Comparison of ENCODE assay signal across 22 cellular contexts in the genomic region with DNA sequence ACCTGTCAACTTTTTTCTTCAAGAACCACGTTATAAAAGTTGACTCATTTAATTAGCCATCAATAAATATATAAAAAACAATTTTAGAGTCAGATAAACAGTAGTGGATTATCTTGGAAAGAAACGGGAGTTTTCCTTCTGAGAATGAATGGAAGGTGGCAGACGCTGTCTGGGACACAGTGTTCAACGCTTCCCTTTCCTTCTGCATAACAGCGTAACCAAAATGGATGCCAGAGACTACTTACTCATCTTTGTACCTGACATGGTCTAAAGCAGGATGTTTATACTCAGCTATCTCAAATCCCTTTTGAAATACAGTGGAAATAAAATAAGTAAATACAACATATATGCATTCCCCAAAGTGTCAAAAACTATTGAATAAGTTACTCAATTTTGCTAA.
"Had no signal": no experiment of that assay in that cellular context is flagged by ENCODE, and none has a peak within 500 bp of the region (broad histone marks: within the 10 kb centered on the region; RNA-seq: fewer than 3 reads in every experiment).

No MANE protein-coding gene starts in this region.

- DNase-seq: colonic mucosa; effector memory CD4-positive, alpha-beta T cell; esophagus squamous epithelium; foreskin melanocyte; glutamatergic neuron; heart right ventricle; hippocampal formation; islet precursor cell; kidney glomerular epithelial cell; left colon; mucosa of descending colon; naive B cell; stimulated activated CD4-positive, alpha-beta T cell treated with anti-CD3 and anti-CD28 coated beads, Interleukin-12 subunit alpha, Interleukin-12 subunit beta, amount 100 ng/mL, for 4 hours; stimulated activated CD4-positive, alpha-beta T cell treated with anti-CD3 and anti-CD28 coated beads, Interleukin-1b, Interleukin-23, amount 100 ng/mL, for 48 hours; stimulated activated CD4-positive, alpha-beta T cell treated with anti-CD3 and anti-CD28 coated beads, Interleukin-4, amount 100 ng/mL, for 1 hour; stimulated activated naive CD4-positive, alpha-beta T cell treated with Interleukin-2 at 50 U/mL for 16 hours; stomach; thyroid gland; trophoblast cell had no signal

- ATAC-seq: left colon; mucosa of descending colon; natural killer cell treated with Interleukin-12 subunit alpha and Interleukin-12 subunit beta and Interleukin-15 and Interleukin-18, amount 100 ng/mL, for 72 hours; sciatic nerve; stimulated activated effector memory CD8-positive, alpha-beta T cell treated with anti-CD3 and anti-CD28 coated beads, Interleukin-12 subunit alpha, Interleukin-12 subunit beta, amount 100 ng/mL, for 72 hours had no signal
